Comparison of ENCODE assay signal across 22 cellular contexts in the genomic region with DNA sequence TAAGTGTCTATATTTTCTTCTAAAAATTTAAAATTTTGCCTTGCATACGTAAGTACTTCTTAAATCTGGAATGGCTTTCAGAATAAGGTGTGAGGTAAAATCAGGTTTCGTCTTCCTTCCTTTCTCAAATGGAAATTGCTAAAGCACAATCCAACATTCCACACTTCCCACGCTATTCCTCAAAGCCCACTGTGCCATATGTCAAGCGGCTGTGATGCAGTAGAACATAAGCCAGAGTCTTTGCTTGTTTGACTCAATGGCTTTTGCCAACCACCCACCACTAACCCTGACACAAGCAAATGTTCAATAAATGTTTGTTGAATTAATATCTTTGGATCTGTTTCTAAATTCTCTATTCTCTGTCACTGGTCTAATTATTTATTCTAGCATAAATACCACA.
"Had no signal": no experiment of that assay in that cellular context is flagged by ENCODE, and none has a peak within 500 bp of the region (broad histone marks: within the 10 kb centered on the region; RNA-seq: fewer than 3 reads in every experiment).

No MANE protein-coding gene starts in this region.

- DNase-seq: natural killer cell; occipital lobe; ovary; psoas muscle; right cardiac atrium; right lobe of liver; sigmoid colon; small intestine; stimulated activated CD4-positive, alpha-beta T cell treated with anti-CD3 and anti-CD28 coated beads, Interleukin-15, amount 100 ng/mL, for 24 hours; stimulated activated CD4-positive, alpha-beta T cell treated with anti-CD3 and anti-CD28 coated beads, Interleukin-2, amount 100 ng/mL, for 24 hours; stimulated activated CD4-positive, alpha-beta T cell treated with anti-CD3 and anti-CD28 coated beads, Interleukin-2, amount 100 ng/mL, for 48 hours; stimulated activated CD4-positive, alpha-beta T cell treated with anti-CD3 and anti-CD28 coated beads, Interleukin-4, amount 100 ng/mL, for 24 hours; stimulated activated naive B cell treated with anti-CD40 and anti-IgM and Interleukin-4, amounts not matched to agents 10 μg/mL and 1 μg/mL and 100 μg/mL, for 72 hours; stimulated activated naive CD4-positive, alpha-beta T cell treated with Interleukin-2 at 50 U/mL for 16 hours; stomach; testis; tibial artery; transverse colon; upper lobe of right lung; uterus had no signal

- H3K4me3 ChIP-seq: neural progenitor cell, ovary, psoas muscle, right lobe of liver, sigmoid colon, stomach, suprapubic skin, testis, tibial artery, transverse colon, upper lobe of right lung, uterus had no signal
